ENCODE assay signal across 8 cellular contexts in genomic region chr12:56127485-56127887, GRCh38. TPM values are rescaled to one million over a fixed set of nuclear protein-coding genes. Genes with fewer than 3 reads are reported as not detected.
DNase-seq lines count a peak whose midpoint lies in the region; TF ChIP-seq lines count a peak whose summit lies in the region.

No MANE protein-coding gene starts in this region.

- in situ Hi-C loops in mammary epithelial cell (cut with MboI; ENCODE audit: low sequenced_read_pairs in 2 of 2), result loop anchor here in 1 of 2 donors (10.0 kb wide), 1 partner anchor 337 kb away; the partner anchor contains the start of gene SPRYD4

- H3K4me2 ChIP-seq in mammary epithelial cell (ENCODE audit: insufficient read depth, low read depth, low read length), result peak overlapping the region; percentile 80

- H3K9ac ChIP-seq in mammary epithelial cell (ENCODE audit: insufficient read depth, low read length) (peak overlapping the region; percentile 80), muscle layer of colon (ENCODE audit: low read length) (peak overlapping the region; percentile 77)

- H3K4me3 ChIP-seq in mammary epithelial cell (replicated peaks in 1 of 3; ENCODE audit: insufficient read depth in 1 of 3, low read depth in 2 of 3, low read length in 3 of 3) (peak overlapping the region; percentile 33 to 45 (median 44)), muscle layer of colon (ENCODE audit: low read depth in 1 of 2, low read length in 2 of 2) (peak overlapping the region in 1 of 2 donors; percentile 58)

- WGBS in mammary epithelial cell (ENCODE audit: low coverage, missing lambda C conversion rate), result 0% methylated on average over 5 of the region's 8 CpGs

- H3K27ac ChIP-seq in 22Rv1 (peak overlapping the region; percentile 88), mammary epithelial cell (ENCODE audit: insufficient read depth, low read depth, low read length) (peak overlapping the region; percentile 76), muscle layer of colon (ENCODE audit: low read depth, low read length) (peak overlapping the region; percentile 92)

- no peaks in the 10 kb centered on the region for H3K27me3 ChIP-seq in mammary epithelial cell (ENCODE audit: insufficient read depth, low read length)
- no peaks in the 10 kb centered on the region for H3K27me3 ChIP-seq in muscle layer of colon (ENCODE audit: control insufficient read depth in 1 of 2, insufficient read depth in 2 of 2, low read length in 2 of 2)

- peaks cover 32 to 39% (median 33%) of the 10 kb centered on the region in 3 donors for H3K4me1 Mint-ChIP-seq in IgD-negative memory B cell

- H3K4me3 Mint-ChIP-seq in IgD-negative memory B cell, result peak overlapping the region; percentile 93 to 99 (median 98)

- no peaks in the 10 kb centered on the region for H3K9me3 Mint-ChIP-seq in IgD-negative memory B cell

- H3K79me2 ChIP-seq in mammary epithelial cell (ENCODE audit: insufficient read depth, low read length), result peaks cover 42% of the 10 kb centered on the region

- DNase-seq in mammary epithelial cell, result no peak
- DNase-seq in NCI-H128 (lab: John Stamatoyannopoulos, UW; ENCODE audit: unreplicated experiment), result no peak
- no peak for DNase-seq in NCI-H187 (lab: John Stamatoyannopoulos, UW)
- DNase-seq in anterior cingulate cortex (lab: John Stamatoyannopoulos, UW), result no peak
- DNase-seq in SKM-1 (lab: John Stamatoyannopoulos, UW; ENCODE audit: unreplicated experiment), result no peak

- H3K9me3 ChIP-seq in mammary epithelial cell (replicated peaks; ENCODE audit: insufficient read depth, low read length) (no peaks in the 10 kb centered on the region), muscle layer of colon (ENCODE audit: low read length) (no peaks in the 10 kb centered on the region)

- H3K27me3 Mint-ChIP-seq in IgD-negative memory B cell, result peaks cover 2% of the 10 kb centered on the region

- peaks cover 18% of the 10 kb centered on the region for H3K4me1 ChIP-seq in mammary epithelial cell (ENCODE audit: insufficient read depth, low read length)
- H3K4me1 ChIP-seq in muscle layer of colon (ENCODE audit: insufficient read depth, low read length), result peaks cover 33% of the 10 kb centered on the region

- TF ChIP-seq CTCF in 22Rv1 (IDR thresholded peaks at IDR 0.05) (no peak), mammary epithelial cell (conservative IDR thresholded peaks at IDR 0.05 in 1 of 2, IDR thresholded peaks at IDR 0.05 in 1 of 2; ENCODE audit: extremely low read depth in 1 of 2, insufficient read depth in 1 of 2, low read depth in 1 of 2, low read length in 2 of 2) (no peak)

- H3K36me3 Mint-ChIP-seq in IgD-negative memory B cell, result peaks cover 9% of the 10 kb centered on the region

- intact Hi-C loops in mammary epithelial cell (cut with micrococcal nuclease), result loop anchor here (2.0 kb wide), 1 partner anchor 341 kb away; the partner anchor contains the start of gene SPRYD4

- peak overlapping the region; percentile 57 for H2AFZ ChIP-seq in mammary epithelial cell (ENCODE audit: low read depth, low read length)

- TSS peak; percentile 70 for BruUV-seq in mammary epithelial cell (replicated peaks; lab: Mats Ljungman, UMichigan)

- CTCF ChIA-PET in mammary epithelial cell (lab: Charles Lee; ENCODE audit: low non-redundant PET), result interaction anchor here (0.6 to 1.3 kb wide), 3 partner anchors 62 to 230 kb away, joined by 3 to 6 read pairs (median 5); partner anchors contain the start of gene SMARCC2

- peak overlapping the region; percentile 92 to 98 (median 95) for H3K27ac Mint-ChIP-seq in IgD-negative memory B cell

- no peaks in the 10 kb centered on the region for H4K20me1 ChIP-seq in mammary epithelial cell (ENCODE audit: insufficient read depth, low read length)

- H3K36me3 ChIP-seq in mammary epithelial cell (ENCODE audit: insufficient read depth, low read length) (peaks cover 16% of the 10 kb centered on the region), muscle layer of colon (ENCODE audit: insufficient read depth, low read length) (peaks cover 24% of the 10 kb centered on the region)

- dilution Hi-C loops in mammary epithelial cell (cut with HindIII; ENCODE audit: low sequenced_read_pairs), result no loop called here

RNA-seq across cellular contexts. Expression of gene ESYT1, which starts 0.6 kb away (rescaled TPM):
- polyA plus RNA-seq in IgD-negative memory B cell, result 156 TPM
- total RNA-seq in mammary epithelial cell, result 100 to 1,000 TPM; 166 to 366 TPM
- 236 TPM for polyA plus RNA-seq in mammary epithelial cell
- polyA minus RNA-seq in mammary epithelial cell, result 447 TPM

RNA-seq across cellular contexts. Expression of gene ZC3H10, which starts 9.4 kb away (rescaled TPM):
- 2.9 TPM for polyA plus RNA-seq in IgD-negative memory B cell
- total RNA-seq in mammary epithelial cell, result 1 to 10 TPM; 2.7 TPM
- 0.87 TPM for polyA plus RNA-seq in mammary epithelial cell
- polyA minus RNA-seq in mammary epithelial cell, result 2.1 TPM

RNA-seq across cellular contexts. Expression of gene RPL41, which starts 11.1 kb away (rescaled TPM):
- polyA plus RNA-seq in IgD-negative memory B cell (8,874 TPM), mammary epithelial cell (7,406 TPM)
- 1,000 to 10,000 TPM in 1 of 2 donors, 100 to 1,000 TPM in 1; 847 to 3,248 TPM for total RNA-seq in mammary epithelial cell
- polyA minus RNA-seq in mammary epithelial cell, result 2,718 TPM

RNA-seq across cellular contexts. Expression of gene PA2G4, which starts 23.1 kb away (rescaled TPM):
- 112 TPM for polyA plus RNA-seq in IgD-negative memory B cell
- total RNA-seq in mammary epithelial cell, result 100 to 1,000 TPM; 127 to 221 TPM
- 425 TPM for polyA plus RNA-seq in mammary epithelial cell
- 106 TPM for polyA minus RNA-seq in mammary epithelial cell

RNA-seq across cellular contexts. Expression of gene MYL6B, which starts 24.9 kb away (rescaled TPM):
- polyA plus RNA-seq in IgD-negative memory B cell (25.2 TPM), mammary epithelial cell (50.1 TPM)
- total RNA-seq in mammary epithelial cell, result 10 to 100 TPM; 24.7 to 57.1 TPM
- 32.8 TPM for polyA minus RNA-seq in mammary epithelial cell
